Comparison of ENCODE assay signal across 8 cellular contexts in the genomic region with DNA sequence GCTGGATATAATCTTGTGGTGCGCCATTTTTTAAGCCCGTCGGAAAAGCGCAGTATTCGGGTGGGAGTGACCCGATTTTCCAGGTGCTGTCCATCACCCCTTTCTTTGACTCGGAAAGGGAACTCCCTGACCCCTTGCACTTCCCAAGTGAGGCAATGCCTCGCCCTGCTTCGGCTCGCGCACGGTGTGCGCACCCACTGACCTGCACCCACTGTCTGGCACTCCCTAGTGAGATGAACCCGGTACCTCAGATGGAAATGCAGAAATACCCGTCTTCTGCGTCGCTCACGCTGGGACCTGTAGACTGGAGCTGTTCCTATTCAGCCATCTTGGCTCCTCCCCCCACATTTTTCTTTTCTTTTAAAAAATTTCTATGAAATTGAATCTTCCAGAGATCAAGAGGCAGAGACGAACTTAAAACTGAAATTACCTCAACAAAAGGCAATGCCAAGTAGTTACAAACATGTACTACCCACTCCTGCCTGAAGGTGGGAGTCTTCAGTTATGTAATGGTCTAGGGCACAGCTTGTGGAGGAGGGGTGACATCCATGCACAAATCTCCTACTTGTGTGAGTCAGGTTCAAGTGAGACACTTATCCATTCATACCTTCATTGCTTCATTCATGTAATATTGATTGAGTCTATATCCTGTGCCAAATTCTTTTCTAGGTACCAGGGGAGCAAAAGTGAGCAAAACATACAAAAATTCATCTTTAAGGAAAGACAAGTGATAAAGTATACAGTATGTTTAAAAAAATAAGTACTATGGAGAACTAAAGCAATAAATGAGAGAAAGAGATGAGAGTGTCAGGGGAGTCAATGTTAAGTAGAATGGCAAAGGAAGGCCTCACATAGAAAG. TPM values are rescaled to one million over a fixed set of nuclear protein-coding genes. Genes with fewer than 3 reads are reported as not detected.
DNase-seq lines count a peak whose midpoint lies in the region; ATAC-seq and TF ChIP-seq lines count a peak whose summit lies in the region.
"Not testable (repeated sequence)": the region's sequence is repeated elsewhere in the genome, so short reads cannot be mapped to it uniquely, and the experiment has no call there.
"Had no signal": no experiment of that assay in that cellular context is flagged by ENCODE, and none has a peak within 500 bp of the region (broad histone marks: within the 10 kb centered on the region; RNA-seq: fewer than 3 reads in every experiment).

No MANE protein-coding gene starts in this region.

- H3K4me1 Mint-ChIP-seq in HFFc6 (ENCODE audit: low read depth), result not testable (repeated sequence)

- not testable (repeated sequence) for H3K27me3 Mint-ChIP-seq in HFFc6 (ENCODE audit: insufficient read depth)

- H4K8ac ChIP-seq in mesendoderm (ENCODE audit: low read depth, low read length), result not testable (repeated sequence)

- H3K18ac ChIP-seq in mesendoderm (ENCODE audit: low read length), result not testable (repeated sequence)

- not testable (repeated sequence) for H4K20me1 ChIP-seq in DOHH2 (ENCODE audit: control insufficient read depth, insufficient read depth, low read depth, low read length)

- H3K79me2 ChIP-seq in DOHH2 (ENCODE audit: control insufficient read depth, low read length); mesendoderm (ENCODE audit: control insufficient read depth, insufficient read depth, low read length): not testable (repeated sequence)

- H2BK5ac ChIP-seq in mesendoderm (ENCODE audit: low read length), result not testable (repeated sequence)

- H3F3A ChIP-seq in DOHH2 (ENCODE audit: control insufficient read depth, insufficient read depth), result not testable (repeated sequence)

- H3K4me1 ChIP-seq in DOHH2 (ENCODE audit: control insufficient read depth, low read length); foreskin keratinocyte; mesendoderm (ENCODE audit: control insufficient read depth, low read depth, low read length): not testable (repeated sequence)

- peaks cover 16% of the 10 kb centered on the region; the same call in 1 of the 2 replicates for H3K27me3 ChIP-seq in DOHH2 (ENCODE audit: control insufficient read depth, low read length)
- H3K27me3 ChIP-seq in foreskin keratinocyte; mesendoderm (ENCODE audit: insufficient read depth, low read length, poor library complexity): not testable (repeated sequence)

- H2AK5ac ChIP-seq in mesendoderm (ENCODE audit: low read length), result not testable (repeated sequence)

- not testable (repeated sequence) for H3K27ac ChIP-seq in DOHH2 (ENCODE audit: low read depth, low read length); foreskin keratinocyte; mesendoderm (ENCODE audit: low read depth, low read length)

- not testable (repeated sequence) for H3K27ac Mint-ChIP-seq in HFFc6

- in situ Hi-C loops in astrocyte of the cerebellum (cut with HindIII; ENCODE audit: low sequenced_read_pairs), result not testable (repeated sequence)

- not testable (repeated sequence) for H3K36me3 Mint-ChIP-seq in HFFc6 (ENCODE audit: low read depth)

- H3K23ac ChIP-seq in mesendoderm (ENCODE audit: low read length), result not testable (repeated sequence)

- H3K4me3 Mint-ChIP-seq in HFFc6, result peak overlapping the region; percentile 49; the same call in 1 of the 2 replicates

- not testable (repeated sequence) for H3K4me3 ChIP-seq in DOHH2 (ENCODE audit: low read length); astrocyte of the cerebellum (ENCODE audit: low read depth, low read length); mesendoderm (ENCODE audit: low read length)

- H3K79me1 ChIP-seq in mesendoderm (ENCODE audit: low read length), result not testable (repeated sequence)

- H3K56ac ChIP-seq in mesendoderm (ENCODE audit: low read length), result not testable (repeated sequence)

- H3K9me3 Mint-ChIP-seq in HFFc6, result not testable (repeated sequence)

- not testable (repeated sequence) for H3K36me3 ChIP-seq in DOHH2 (ENCODE audit: control insufficient read depth, low read length); mesendoderm (ENCODE audit: control insufficient read depth, insufficient read depth, low read length)

- not testable (repeated sequence) for H2BK120ac ChIP-seq in mesendoderm (ENCODE audit: low read depth, low read length)

- not testable (repeated sequence) for H3K9me2 ChIP-seq in DOHH2 (replicated peaks; ENCODE audit: control insufficient read depth, low read length)

- H3K9ac ChIP-seq in mesendoderm (ENCODE audit: low read length), result not testable (repeated sequence)

- no CpG with 5 or more reads among the region's 19 CpGs for WGBS in mesendoderm (ENCODE audit: extremely low coverage, insufficient coverage, low lambda C conversion rate)

- not testable (repeated sequence) for H3K4ac ChIP-seq in mesendoderm (ENCODE audit: low read depth, low read length)

- not testable (repeated sequence) for H3K4me2 ChIP-seq in DOHH2 (ENCODE audit: low read length); mesendoderm (ENCODE audit: low read length)

- peak; percentile 59 for TF ChIP-seq CTCF in DOHH2 (IDR thresholded peaks at IDR 0.05; ENCODE audit: low read depth, low read length, poor library complexity, severe bottlenecking)
- peak; percentile 72 for TF ChIP-seq CTCF in HFFc6 (IDR thresholded peaks at IDR 0.05)
- TF ChIP-seq CTCF in astrocyte of the cerebellum (IDR thresholded peaks at IDR 0.05; ENCODE audit: low read depth, low read length, missing control alignments), result peak; percentile 61
- TF ChIP-seq CTCF in foreskin keratinocyte (conservative IDR thresholded peaks at IDR 0.05), result peak; percentile 64

- DNase-seq in HFFc6 (peak; percentile 41), NCI-H2029 treated with DMSO at 0.1 percent for 48 hours (lab: John Stamatoyannopoulos, UW) (peak; percentile 45), RPMI8226 (peak; percentile 59), astrocyte of the cerebellum (ENCODE audit: low read depth) (peak; percentile 18), foreskin keratinocyte (peak; percentile 5 to 28), mesendoderm (peak; percentile 83)

- H3K9me3 ChIP-seq in DOHH2 (ENCODE audit: control insufficient read depth, insufficient read depth, low read length), result not testable (repeated sequence)

- peak; percentile 75 for ATAC-seq in foreskin keratinocyte

- H4K5ac ChIP-seq in mesendoderm (ENCODE audit: low read length), result not testable (repeated sequence)

- H2BK15ac ChIP-seq in mesendoderm (replicated peaks; ENCODE audit: low read depth), result not testable (repeated sequence)

RNA-seq across cellular contexts. Expression of a gene that starts 25.2 kb away (rescaled TPM):
- total RNA-seq in HFFc6 (2021; fragmentation: NEBNext Ultra II Directional; extraction: Animal tissue kit (Norgen Biotek cat#: 25700)), result not detected
- total RNA-seq in foreskin keratinocyte, result not detected in 2 replicates
- not detected in 2 replicates for polyA plus RNA-seq in foreskin keratinocyte
- polyA plus RNA-seq in mesendoderm (2013, experiment 1 of 2), result 0.11 TPM
- 0.11 TPM for polyA plus RNA-seq in mesendoderm (2013, experiment 2 of 2)
- total RNA-seq: activated T-helper 17 cell treated with anti-CD3 and anti-CD28 coated beads, Interleukin-2, amount 50 U/mL, for 72 hours had no signal

RNA-seq across cellular contexts. Expression of a gene that starts 31.3 kb away (rescaled TPM):
- not detected for total RNA-seq in HFFc6 (2021; fragmentation: NEBNext Ultra II Directional; extraction: Animal tissue kit (Norgen Biotek cat#: 25700))
- not detected in 2 replicates for total RNA-seq in foreskin keratinocyte
- polyA plus RNA-seq in foreskin keratinocyte, result not detected in 2 replicates
- polyA plus RNA-seq in mesendoderm (2013, experiment 1 of 2), result 0.11 TPM
- 0.22 TPM for polyA plus RNA-seq in mesendoderm (2013, experiment 2 of 2)
- total RNA-seq: activated T-helper 17 cell treated with anti-CD3 and anti-CD28 coated beads, Interleukin-2, amount 50 U/mL, for 72 hours had no signal

Comparison
In these comparisons a context has a peak if more than half of its experiments do, and no peak if none do; other contexts are left out.
1. DNase-seq: peak in every context shown above with its lines; median percentile 83 in mesendoderm; 59 in RPMI8226; 45 in NCI-H2029 treated with DMSO at 0.1 percent for 48 hours; 41 in HFFc6; 18 in astrocyte of the cerebellum; 16 in foreskin keratinocyte.